Comparison of ENCODE assay signal across 2 cellular contexts in genomic region chr12:45208604-45209487, GRCh38.
TF ChIP-seq lines count a peak whose summit lies in the region.

No MANE protein-coding gene starts in this region.

TF ChIP-seq in IMR-90, 13 proteins besides CTCF, POLR2A, EP300 and RAD21:
- TF ChIP-seq CEBPB (IDR thresholded peaks at IDR 0.05; ENCODE audit: low read depth, low read length) (peak; percentile 79), MAFK (IDR thresholded peaks at IDR 0.05; ENCODE audit: low read depth, low read length) (no peak), FOS (IDR thresholded peaks at IDR 0.05; ENCODE audit: low read depth, low read length) (peak; percentile 30; the same call in 1 of the 2 replicates), RCOR1 (IDR thresholded peaks at IDR 0.05; ENCODE audit: insufficient replicate concordance, low read length) (peak; percentile 71)
TF ChIP-seq in IMR-90: peak in this region for 3.

TF ChIP-seq in GM12878, 131 proteins besides CTCF, POLR2A, EP300 and RAD21:
- TF ChIP-seq MXI1 (IDR thresholded peaks at IDR 0.05; ENCODE audit: low read depth, low read length) (no peak), CBX3 (IDR thresholded peaks at IDR 0.05; ENCODE audit: borderline replicate concordance, low read depth) (no peak), CHD2 (IDR thresholded peaks at IDR 0.05; ENCODE audit: borderline replicate concordance, low read depth, low read length) (no peak), SP1 (IDR thresholded peaks at IDR 0.05; ENCODE audit: low read depth, low read length) (no peak), ZNF24 (IDR thresholded peaks at IDR 0.05) (no peak), FOXK2 (IDR thresholded peaks at IDR 0.05) (no peak), EGR1 (IDR thresholded peaks at IDR 0.05; ENCODE audit: borderline replicate concordance in 1 of 2, low read depth in 2 of 2, low read length in 2 of 2) (no peak), CREM (IDR thresholded peaks at IDR 0.05; ENCODE audit: low read depth) (no peak), NR2C2 (IDR thresholded peaks at IDR 0.05; ENCODE audit: borderline replicate concordance, control insufficient read depth, insufficient read length, low read depth) (no peak), CREB1 (IDR thresholded peaks at IDR 0.05; ENCODE audit: low read depth) (no peak), ZBTB40 (IDR thresholded peaks at IDR 0.05; ENCODE audit: borderline replicate concordance) (no peak), IKZF2 (IDR thresholded peaks at IDR 0.05) (no peak), ATF3 (IDR thresholded peaks at IDR 0.05; ENCODE audit: borderline replicate concordance, extremely low read depth, low read depth, low read length) (no peak), ZZZ3 (IDR thresholded peaks at IDR 0.05; ENCODE audit: control insufficient read depth, insufficient read length, low read depth) (no peak)
- TF ChIP-seq, protein P1, sequence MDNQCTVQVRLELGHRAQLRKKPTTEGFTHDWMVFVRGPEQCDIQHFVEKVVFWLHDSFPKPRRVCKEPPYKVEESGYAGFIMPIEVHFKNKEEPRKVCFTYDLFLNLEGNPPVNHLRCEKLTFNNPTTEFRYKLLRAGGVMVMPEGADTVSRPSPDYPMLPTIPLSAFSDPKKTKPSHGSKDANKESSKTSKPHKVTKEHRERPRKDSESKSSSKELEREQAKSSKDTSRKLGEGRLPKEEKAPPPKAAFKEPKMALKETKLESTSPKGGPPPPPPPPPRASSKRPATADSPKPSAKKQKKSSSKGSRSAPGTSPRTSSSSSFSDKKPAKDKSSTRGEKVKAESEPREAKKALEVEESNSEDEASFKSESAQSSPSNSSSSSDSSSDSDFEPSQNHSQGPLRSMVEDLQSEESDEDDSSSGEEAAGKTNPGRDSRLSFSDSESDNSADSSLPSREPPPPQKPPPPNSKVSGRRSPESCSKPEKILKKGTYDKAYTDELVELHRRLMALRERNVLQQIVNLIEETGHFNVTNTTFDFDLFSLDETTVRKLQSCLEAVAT (IDR thresholded peaks at IDR 0.05), result no peak
- TF ChIP-seq, protein P2, sequence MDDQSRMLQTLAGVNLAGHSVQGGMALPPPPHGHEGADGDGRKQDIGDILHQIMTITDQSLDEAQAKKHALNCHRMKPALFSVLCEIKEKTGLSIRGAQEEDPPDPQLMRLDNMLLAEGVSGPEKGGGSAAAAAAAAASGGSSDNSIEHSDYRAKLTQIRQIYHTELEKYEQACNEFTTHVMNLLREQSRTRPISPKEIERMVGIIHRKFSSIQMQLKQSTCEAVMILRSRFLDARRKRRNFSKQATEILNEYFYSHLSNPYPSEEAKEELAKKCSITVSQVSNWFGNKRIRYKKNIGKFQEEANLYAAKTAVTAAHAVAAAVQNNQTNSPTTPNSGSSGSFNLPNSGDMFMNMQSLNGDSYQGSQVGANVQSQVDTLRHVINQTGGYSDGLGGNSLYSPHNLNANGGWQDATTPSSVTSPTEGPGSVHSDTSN (IDR thresholded peaks at IDR 0.05; ENCODE audit: insufficient replicate concordance, low read depth, low read length), result no peak
